In the genomic region with DNA sequence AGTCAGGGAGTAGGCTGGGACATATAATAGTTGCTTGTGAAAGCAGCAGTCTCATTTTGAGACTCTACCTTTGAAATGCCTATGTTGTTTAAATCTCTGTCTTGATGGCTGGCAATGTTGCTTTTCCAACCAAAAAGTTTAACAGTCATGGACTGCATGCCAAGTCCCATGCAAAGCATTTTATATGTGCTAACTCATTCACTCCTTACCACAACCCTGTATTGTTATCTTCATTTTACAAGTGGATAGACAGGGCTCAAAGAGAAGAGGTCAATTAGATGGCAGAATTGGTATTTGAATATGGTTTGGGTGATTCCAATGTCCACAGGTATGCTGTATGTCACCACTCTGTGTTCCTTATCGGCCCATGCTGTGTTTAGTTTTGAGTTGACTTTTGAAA, we compare ENCODE assay signal across 25 cellular contexts.
"Had no signal": no experiment of that assay in that cellular context is flagged by ENCODE, and none has a peak within 500 bp of the region (broad histone marks: within the 10 kb centered on the region; RNA-seq: fewer than 3 reads in every experiment).

No MANE protein-coding gene starts in this region.

- H3K9ac ChIP-seq: KMS-11, SK-N-SH had no signal

- H3K4me3 Mint-ChIP-seq: activated CD4-positive, alpha-beta T cell treated with anti-CD3 and anti-CD28 coated beads, Interleukin-2, amount 10 ng/mL, durations not matched to agents 7 days and 5 days; activated CD8-positive, alpha-beta T cell treated with anti-CD3 and anti-CD28 coated beads, Interleukin-2, amount 10 ng/mL, durations not matched to agents 7 days and 5 days; activated naive CD4-positive, alpha-beta T cell treated with anti-CD3 and anti-CD28 coated beads for 36 hours; activated T-cell treated with anti-CD3 and anti-CD28 coated beads, Interleukin-2, amount 50 U/mL, for 24 hours; T-helper 1 cell treated with Interleukin-12 subunit alpha and Interleukin-12 subunit beta and Interleukin-4 antibody, amounts not matched to agents 30 μg/mL and 1 μg/mL, for 36 hours; T-helper 2 cell treated with Interferon-gamma antibody and Interleukin-4, amounts not matched to agents 5 μg/mL and 100 μg/mL, for 36 hours had no signal

- H3K4me1 Mint-ChIP-seq: activated CD4-positive, alpha-beta T cell treated with anti-CD3 and anti-CD28 coated beads, Interleukin-2, amount 10 ng/mL, durations not matched to agents 7 days and 5 days had no signal

- H3K27me3 ChIP-seq: brain microvascular endothelial cell, Peyer's patch, SJSA1 had no signal

- DNase-seq: activated CD4-positive, alpha-beta T cell treated with anti-CD3 and anti-CD28 coated beads, Interleukin-2, amount 10 ng/mL, durations not matched to agents 7 days and 5 days; activated CD4-positive, alpha-beta T cell treated with anti-CD3 and anti-CD28 coated beads, Interleukin-2, amount 50 U/mL, for 48 hours; activated CD8-positive, alpha-beta T cell treated with anti-CD3 and anti-CD28 coated beads, Interleukin-2, amount 10 ng/mL, durations not matched to agents 7 days and 5 days; activated gamma-delta T cell treated with Interleukin-2 at 50 U/mL for 16 hours; activated naive CD4-positive, alpha-beta T cell treated with anti-CD3 and anti-CD28 coated beads for 36 hours; activated T-cell treated with anti-CD3 and anti-CD28 coated beads, Interleukin-2, amount 50 U/mL, for 24 hours; adrenal gland; brain microvascular endothelial cell; central memory CD4-positive, alpha-beta T cell; NCI-H1105; NCI-H1436; NCI-H1694; NCI-H2029; NCI-H345; NCI-H524 treated with DMSO at 0.1 percent for 48 hours; PC-3; Peyer's patch; RPMI8226; SHP77 treated with DMSO at 0.1 percent for 48 hours; SK-N-SH had no signal

- H3K4me2 ChIP-seq: KMS-11, SK-N-SH had no signal

- H3K9me3 ChIP-seq: adrenal gland, Peyer's patch, SJSA1, SK-N-SH had no signal

- H3K27me3 Mint-ChIP-seq: activated CD4-positive, alpha-beta T cell treated with anti-CD3 and anti-CD28 coated beads, Interleukin-2, amount 10 ng/mL, durations not matched to agents 7 days and 5 days had no signal

- H3K9me3 Mint-ChIP-seq: activated CD4-positive, alpha-beta T cell treated with anti-CD3 and anti-CD28 coated beads, Interleukin-2, amount 10 ng/mL, durations not matched to agents 7 days and 5 days; activated naive CD4-positive, alpha-beta T cell treated with anti-CD3 and anti-CD28 coated beads for 36 hours; activated T-cell treated with anti-CD3 and anti-CD28 coated beads, Interleukin-2, amount 50 U/mL, for 24 hours; T-helper 1 cell treated with Interleukin-12 subunit alpha and Interleukin-12 subunit beta and Interleukin-4 antibody, amounts not matched to agents 30 μg/mL and 1 μg/mL, for 36 hours; T-helper 2 cell treated with Interferon-gamma antibody and Interleukin-4, amounts not matched to agents 5 μg/mL and 100 μg/mL, for 36 hours had no signal

- H3K4me3 ChIP-seq: adrenal gland, Peyer's patch, SJSA1 had no signal

- ATAC-seq: activated CD8-positive, alpha-beta T cell treated with anti-CD3 and anti-CD28 coated beads, Interleukin-2, amount 10 ng/mL, durations not matched to agents 7 days and 5 days; activated naive CD4-positive, alpha-beta T cell treated with anti-CD3 and anti-CD28 coated beads, Interleukin-2, amount 50 U/mL, for 72 hours; PC-3 had no signal

- H3K36me3 ChIP-seq: adrenal gland, brain microvascular endothelial cell, Peyer's patch, SJSA1 had no signal

- H3K27ac ChIP-seq: adrenal gland, brain microvascular endothelial cell, KMS-11, Peyer's patch, SJSA1 had no signal

- H3K36me3 Mint-ChIP-seq: activated naive CD4-positive, alpha-beta T cell treated with anti-CD3 and anti-CD28 coated beads, Interleukin-2, amount 50 U/mL, for 72 hours had no signal

- H3K4me1 ChIP-seq: adrenal gland, Peyer's patch, SJSA1 had no signal

- H3K27ac Mint-ChIP-seq: activated CD4-positive, alpha-beta T cell treated with anti-CD3 and anti-CD28 coated beads, Interleukin-2, amount 10 ng/mL, durations not matched to agents 7 days and 5 days; activated CD8-positive, alpha-beta T cell treated with anti-CD3 and anti-CD28 coated beads, Interleukin-2, amount 10 ng/mL, durations not matched to agents 7 days and 5 days; activated naive CD4-positive, alpha-beta T cell treated with anti-CD3 and anti-CD28 coated beads for 36 hours; activated naive CD4-positive, alpha-beta T cell treated with anti-CD3 and anti-CD28 coated beads, Interleukin-2, amount 50 U/mL, for 72 hours; activated T-cell treated with anti-CD3 and anti-CD28 coated beads, Interleukin-2, amount 50 U/mL, for 24 hours; T-helper 1 cell treated with Interleukin-12 subunit alpha and Interleukin-12 subunit beta and Interleukin-4 antibody, amounts not matched to agents 30 μg/mL and 1 μg/mL, for 36 hours; T-helper 2 cell treated with Interferon-gamma antibody and Interleukin-4, amounts not matched to agents 5 μg/mL and 100 μg/mL, for 36 hours had no signal
